8 cellular contexts compared by ENCODE assay signal in genomic region chrX:93673869-93674271, GRCh38. TPM values are rescaled to one million over a fixed set of nuclear protein-coding genes. Genes with fewer than 3 reads are reported as not detected.
A peak's percentile ranks its signal among the peaks of the same experiment; 100 is the strongest.
DNase-seq lines count a peak whose midpoint lies in the region; TF ChIP-seq lines count a peak whose summit lies in the region.

FAM133A (plus strand) TSS chrX:93674206; CDS start chrX:93709420, 35,214 bp downstream.

- peak within 1 kb of the TSS; percentile 74 to 78 for H3K27ac ChIP-seq in right atrium auricular region
- peak within 1 kb of the TSS; percentile 71 to 80 (median 78) for H3K27ac ChIP-seq in sigmoid colon

- H3K4me3 Mint-ChIP-seq in CD14-positive monocyte (peak within 1 kb of the TSS; percentile 70 to 91), IgD-negative memory B cell (peak within 1 kb of the TSS; percentile 82 to 97 (median 95))
- H3K4me3 Mint-ChIP-seq in activated naive CD8-positive, alpha-beta T cell: peak within 1 kb of the TSS; percentile 94

- H3K4me3 ChIP-seq in right atrium auricular region (peak within 1 kb of the TSS; percentile 63), sigmoid colon (peak within 1 kb of the TSS; percentile 38 to 61 (median 59))

- H3K27ac Mint-ChIP-seq in CD14-positive monocyte (no peak within 1 kb of the TSS), IgD-negative memory B cell (peak within 1 kb of the TSS in 1 of 3 donors; percentile 71)
- peak within 1 kb of the TSS; percentile 87 for H3K27ac Mint-ChIP-seq in activated naive CD8-positive, alpha-beta T cell

- H3K27me3 Mint-ChIP-seq in CD14-positive monocyte (ENCODE audit: low read depth in 3 of 3) (peaks cover 13 to 27% (median 23%) of the 10 kb centered on the region in 3 donors), IgD-negative memory B cell (peaks cover 4% of the 10 kb centered on the region)
- no peaks in the 10 kb centered on the region for H3K27me3 Mint-ChIP-seq in activated naive CD8-positive, alpha-beta T cell

- peaks cover 0 to 12% of the 10 kb centered on the region in 2 donors for H3K4me1 ChIP-seq in right atrium auricular region
- peaks cover 0 to 8% (median 5%) of the 10 kb centered on the region in 4 donors for H3K4me1 ChIP-seq in sigmoid colon

- H3K27me3 ChIP-seq in right atrium auricular region: peaks cover 0 to 3% of the 10 kb centered on the region in 2 donors
- no peaks in the 10 kb centered on the region for H3K27me3 ChIP-seq in sigmoid colon

- H3K4me1 Mint-ChIP-seq in CD14-positive monocyte (peaks cover 10% of the 10 kb centered on the region), IgD-negative memory B cell (peaks cover 0 to 6% (median 5%) of the 10 kb centered on the region in 3 donors)
- H3K4me1 Mint-ChIP-seq in activated naive CD8-positive, alpha-beta T cell (ENCODE audit: low read depth): peaks cover 20% of the 10 kb centered on the region

- no peak for DNase-seq in CD14-positive monocyte (ENCODE audit: low spot score)
- DNase-seq in right atrium auricular region (ENCODE audit: low spot score): no peak
- no peak for DNase-seq in sigmoid colon
- DNase-seq in MV-4-11 (lab: John Stamatoyannopoulos, UW): no peak
- no peak for DNase-seq in stimulated activated CD4-positive, alpha-beta T cell treated with anti-CD3 and anti-CD28 coated beads, Interleukin-1b, Interleukin-23, amount 100 ng/mL, for 48 hours
- DNase-seq in stimulated activated naive CD4-positive, alpha-beta T cell treated with Interleukin-2 at 50 U/mL for 16 hours (lab: John Stamatoyannopoulos, UW): no peak

- intact Hi-C loops in CD14-positive monocyte (cut with micrococcal nuclease): no loop called here
- intact Hi-C loops in sigmoid colon (cut with DNase I): no loop called here

- TF ChIP-seq POLR2A in sigmoid colon (IDR thresholded peaks at IDR 0.05): no peak

- TF ChIP-seq EP300 in sigmoid colon (IDR thresholded peaks at IDR 0.05): no peak

- WGBS in sigmoid colon, 2 donors: 1 to 6% methylated on average over 11 of the region's 11 CpGs

- no peaks in the 10 kb centered on the region for H3K36me3 Mint-ChIP-seq in CD14-positive monocyte
- H3K36me3 Mint-ChIP-seq in IgD-negative memory B cell: no peaks in the 10 kb centered on the region
- no peaks in the 10 kb centered on the region for H3K36me3 Mint-ChIP-seq in activated naive CD8-positive, alpha-beta T cell

- no peaks in the 10 kb centered on the region for H3K36me3 ChIP-seq in right atrium auricular region
- H3K36me3 ChIP-seq in sigmoid colon: no peaks in the 10 kb centered on the region

- no peaks in the 10 kb centered on the region for H3K9me3 ChIP-seq in right atrium auricular region
- H3K9me3 ChIP-seq in sigmoid colon: no peaks in the 10 kb centered on the region

- H3K9me3 Mint-ChIP-seq in CD14-positive monocyte (peaks cover 0 to 6% (median 0%) of the 10 kb centered on the region in 7 donors), IgD-negative memory B cell (peaks cover 0 to 3% (median 0%) of the 10 kb centered on the region in 3 donors)
- no peaks in the 10 kb centered on the region for H3K9me3 Mint-ChIP-seq in activated naive CD8-positive, alpha-beta T cell (ENCODE audit: low read depth)

- no peak for TF ChIP-seq CTCF in CD14-positive monocyte (IDR thresholded peaks at IDR 0.05)
- TF ChIP-seq CTCF in right atrium auricular region (IDR thresholded peaks at IDR 0.05): no peak
- TF ChIP-seq CTCF in sigmoid colon (IDR thresholded peaks at IDR 0.05): no peak

RNA-seq across cellular contexts. Expression of gene FAM133A, which starts in this region (rescaled TPM):
- polyA plus RNA-seq in CD14-positive monocyte (not detected), IgD-negative memory B cell (not detected), sigmoid colon (under 1 TPM in 1 of 3 donors, not detected in 2; 0.06 TPM)
- total RNA-seq in right atrium auricular region (under 1 TPM; 0.22 to 0.35 TPM), sigmoid colon (under 1 TPM in 2 of 4 donors, not detected in 2; 0.16 to 0.55 TPM)
